Comparison of ENCODE assay signal across 8 cellular contexts in genomic region chr7:119233015-119233414, GRCh38.
"Had no signal": no experiment of that assay in that cellular context is flagged by ENCODE, and none has a peak within 500 bp of the region (broad histone marks: within the 10 kb centered on the region; RNA-seq: fewer than 3 reads in every experiment).

No MANE protein-coding gene starts in this region.

- H3K27ac ChIP-seq: HL-60 had no signal

- H3K27me3 Mint-ChIP-seq: IgD-negative memory B cell had no signal

- ATAC-seq: HepG2, K562 had no signal

- H3K9me3 Mint-ChIP-seq: IgD-negative memory B cell had no signal

- H3K4me3 Mint-ChIP-seq: IgD-negative memory B cell had no signal

- H3K36me3 Mint-ChIP-seq: IgD-negative memory B cell had no signal

- H3K4me1 Mint-ChIP-seq: IgD-negative memory B cell had no signal

- DNase-seq: IMR-90, KBM-7, KG1 had no signal

- FAIRE-seq: HepG2, HTR-8/SVneo, K562 had no signal

- H3K27ac Mint-ChIP-seq: IgD-negative memory B cell had no signal

- H3K4me3 ChIP-seq: K562 had no signal
